In genomic region chr16:87570938-87571867, GRCh38 we compare ENCODE assay signal across 8 cellular contexts. TPM values are rescaled to one million over a fixed set of nuclear protein-coding genes. Genes with fewer than 3 reads are reported as not detected.
A peak's percentile ranks its signal among the peaks of the same experiment; 100 is the strongest.
DNase-seq lines count a peak whose midpoint lies in the region; ATAC-seq and TF ChIP-seq lines count a peak whose summit lies in the region.

No MANE protein-coding gene starts in this region.

- peak overlapping the region; percentile 19 for H3K4me3 Mint-ChIP-seq in Caco-2 (ENCODE audit: unreplicated experiment)

- intact Hi-C loops in Caco-2 (cut with micrococcal nuclease; ENCODE audit: unreplicated experiment): loop anchor here (1.0 to 10.0 kb wide), 3 partner anchors 79 to 156 kb away; partner anchors contain the start of gene ZCCHC14
- intact Hi-C loops in adrenal gland (cut with DNase I): loop anchor here in 1 of 2 donors (5.0 kb wide), 1 partner anchor 154 kb away; no protein-coding TSS in a partner anchor

- H3K4me3 ChIP-seq in Caco-2 (ENCODE audit: low read depth, low read length) (no peak overlapping the region), adrenal gland (no peak overlapping the region), tibial nerve (no peak overlapping the region)

- no peaks in the 10 kb centered on the region for H3K4me1 Mint-ChIP-seq in Caco-2 (ENCODE audit: low read depth, unreplicated experiment)

- no peak overlapping the region for H3K27ac Mint-ChIP-seq in Caco-2 (ENCODE audit: unreplicated experiment)

- H3K4me1 ChIP-seq in Caco-2 (peaks cover 9% of the 10 kb centered on the region; the same call in 1 of the 2 replicates), adrenal gland (replicated peaks in 1 of 2) (peaks cover 0 to 21% of the 10 kb centered on the region in 2 donors), tibial nerve (peaks cover 0 to 20% (median 0%) of the 10 kb centered on the region in 4 donors)

- CTCF ChIA-PET in Caco-2 (lab: Charles Lee): interaction anchor here (0.6 to 3.5 kb wide), 19 partner anchors 9 to 305 kb away, joined by 3 to 45 read pairs (median 4); no protein-coding TSS in a partner anchor

- peak; percentile 44 to 85 for TF ChIP-seq CTCF in Caco-2 (IDR thresholded peaks at IDR 0.05; ENCODE audit: insufficient read depth in 1 of 2, low read depth in 1 of 2, low read length in 1 of 2, severe bottlenecking in 1 of 2, unreplicated experiment in 1 of 2)
- peak in 4 of 6 experiments; percentile 37 to 56 (median 48) for TF ChIP-seq CTCF in adrenal gland (IDR thresholded peaks at IDR 0.05)
- TF ChIP-seq CTCF in tibial nerve (IDR thresholded peaks at IDR 0.05): peak; percentile 14 to 58 (median 39)

- H3K27me3 Mint-ChIP-seq in Caco-2 (ENCODE audit: insufficient read depth, unreplicated experiment): no peaks in the 10 kb centered on the region

- WGBS in adrenal gland, 4 donors: 36 to 52% (median 42%) methylated on average over 20 to 24 of the region's 24 CpGs
- WGBS in tibial nerve, 2 donors: 36% methylated on average over 22 to 24 of the region's 24 CpGs

- H3K27me3 ChIP-seq in Caco-2 (replicated peaks; ENCODE audit: control insufficient read depth, insufficient read depth, low read length): no peaks in the 10 kb centered on the region
- H3K27me3 ChIP-seq in adrenal gland: no peaks in the 10 kb centered on the region
- no peaks in the 10 kb centered on the region for H3K27me3 ChIP-seq in tibial nerve

- H3K36me3 ChIP-seq in Caco-2 (ENCODE audit: control insufficient read depth, insufficient read depth, low read length) (no peaks in the 10 kb centered on the region), adrenal gland (replicated peaks in 1 of 2) (no peaks in the 10 kb centered on the region), tibial nerve (no peaks in the 10 kb centered on the region)

- no peak for TF ChIP-seq POLR2A in adrenal gland (IDR thresholded peaks at IDR 0.05)
- no peak for TF ChIP-seq POLR2A in tibial nerve (IDR thresholded peaks at IDR 0.05)

- no peaks in the 10 kb centered on the region for H3K9me3 Mint-ChIP-seq in Caco-2 (ENCODE audit: unreplicated experiment)

- TF ChIP-seq EP300 in tibial nerve (IDR thresholded peaks at IDR 0.05): no peak

- H3K9me3 ChIP-seq in Caco-2 (no peaks in the 10 kb centered on the region; the same call in 1 of the 2 replicates), adrenal gland (replicated peaks in 1 of 3) (no peaks in the 10 kb centered on the region), tibial nerve (no peaks in the 10 kb centered on the region)

- POLR2A ChIA-PET in Caco-2 (lab: Charles Lee): no interaction called here

- DNase-seq in Caco-2 (peak; percentile 80 to 83), HT1080 (ENCODE audit: low read depth) (peak; percentile 20), adrenal gland (peak; percentile 51 to 84 (median 74)), islet precursor cell (peak; percentile 85), tibial nerve (ENCODE audit: low spot score in 2 of 2) (no peak), NCI-H2196 treated with DMSO at 0.1 percent for 48 hours (lab: John Stamatoyannopoulos, UW; ENCODE audit: unreplicated experiment) (no peak)

- peak overlapping the region in 4 of 5 donors; percentile 26 to 78 (median 68) for H3K27ac ChIP-seq in adrenal gland
- no peak overlapping the region for H3K27ac ChIP-seq in tibial nerve

- no peaks in the 10 kb centered on the region for H3K36me3 Mint-ChIP-seq in Caco-2 (ENCODE audit: insufficient read depth, unreplicated experiment)

- no TSS peak for BruUV-seq in Caco-2 (replicated peaks; lab: Mats Ljungman, UMichigan)

- ATAC-seq in HG03378 (IDR thresholded peaks at IDR 0.05; ENCODE audit: unreplicated experiment): no peak
- ATAC-seq in HG02840 (IDR thresholded peaks at IDR 0.05; ENCODE audit: low FRiP score, unreplicated experiment): no peak

RNA-seq across cellular contexts. Expression of gene JPH3, which starts 31.1 kb away (rescaled TPM):
- 3.5 and 4.8 TPM in 2 replicates for total RNA-seq in Caco-2 (2022)
- not detected in 2 replicates for total RNA-seq in HT1080 (2014; rRNA removed; shearing (Covaris generic))
- 0.01 TPM in 1 of 2 replicates, not detected in the other for polyA plus RNA-seq in HT1080 (2015; cell fraction: cytosol; rRNA removed)
- polyA plus RNA-seq in HT1080 (2015; cell fraction: nucleus; rRNA removed): 0.05 TPM in 1 of 2 replicates, not detected in the other
- total RNA-seq in adrenal gland: 1 to 10 TPM in 2 of 8 donors, under 1 TPM in 5, not detected in 1; 0.10 to 3.7 (median 0.38) TPM
- polyA plus RNA-seq in adrenal gland: 1 to 10 TPM in 1 of 3 donors, under 1 TPM in 2; 0.71 to 1.4 (median 0.82) TPM
- under 1 TPM in 1 of 4 donors, not detected in 3; 0.39 TPM for total RNA-seq in tibial nerve

Comparison
In these comparisons a context has a peak if more than half of its experiments do, and no peak if none do; other contexts are left out.
1. DNase-seq: peak in Caco-2 (2 of 2), HT1080 (single experiment), adrenal gland (7 of 7) and islet precursor cell (single experiment); none in tibial nerve (0 of 2) and NCI-H2196 treated with DMSO at 0.1 percent for 48 hours (single experiment).
2. H3K27ac ChIP-seq: peak in adrenal gland (4 of 5); none in tibial nerve (0 of 4).
3. Peak in every context shown above with its lines, with median percentiles within 50 percentile points of each other: CTCF ChIP-seq.